Comparison of ENCODE assay signal across 8 cellular contexts in the genomic region with DNA sequence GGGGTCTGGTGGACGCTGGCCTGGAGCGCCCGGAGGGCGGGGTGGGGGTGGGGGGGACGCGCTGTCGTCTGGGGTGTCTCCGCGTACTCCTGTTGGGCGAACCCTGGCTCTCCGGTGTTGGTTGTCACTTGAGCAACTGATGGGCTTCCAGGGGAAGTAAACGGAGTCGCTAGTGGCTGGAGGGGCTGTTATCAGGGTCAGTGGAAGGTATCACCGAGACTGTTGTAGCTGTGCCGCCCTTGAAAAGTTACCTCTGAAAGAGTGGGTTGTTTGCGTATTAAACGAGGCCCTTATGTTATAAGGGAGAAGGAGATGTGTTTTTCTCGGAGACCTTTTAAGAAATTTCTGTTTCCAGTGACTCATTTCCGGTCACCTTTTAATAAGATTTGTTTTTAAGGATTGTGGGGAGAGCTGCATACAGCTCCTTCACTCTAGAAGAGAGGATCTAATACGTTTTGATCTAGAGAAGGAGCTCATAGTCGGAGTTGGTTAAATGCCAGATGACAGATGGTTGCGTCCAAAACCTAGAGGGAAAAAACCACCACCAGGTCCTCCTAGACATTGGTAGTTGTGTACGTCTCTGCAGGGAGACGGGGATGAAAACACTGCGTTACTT. TPM values are rescaled to one million over a fixed set of nuclear protein-coding genes. Genes with fewer than 3 reads are reported as not detected.
DNase-seq lines count a peak whose midpoint lies in the region; ATAC-seq and TF ChIP-seq lines count a peak whose summit lies in the region.

No MANE protein-coding gene starts in this region.

- CTCF ChIA-PET in AG04449 (lab: Yijun Ruan, JAX) (no interaction called here), T-cell (lab: Charles Lee) (no interaction called here)

- peaks cover 8% of the 10 kb centered on the region for H3K4me1 Mint-ChIP-seq in nephron
- peaks cover 0 to 8% (median 4%) of the 10 kb centered on the region in 3 donors for H3K4me1 Mint-ChIP-seq in T-cell

- no peaks in the 10 kb centered on the region for H3K9me3 ChIP-seq in effector memory CD4-positive, alpha-beta T cell (ENCODE audit: control insufficient read depth, low read length)

- peak overlapping the region; percentile 36 for H3K4me3 ChIP-seq in AG04449 (ENCODE audit: low read depth, low read length)
- peak overlapping the region; percentile 69 for H3K4me3 ChIP-seq in coronary artery
- H3K4me3 ChIP-seq in effector memory CD4-positive, alpha-beta T cell (ENCODE audit: insufficient read depth, low read depth, low read length, poor library complexity, severe bottlenecking) = no peak overlapping the region

- no peaks in the 10 kb centered on the region for H3K4me1 ChIP-seq in effector memory CD4-positive, alpha-beta T cell (ENCODE audit: control insufficient read depth, insufficient read depth, low read length, poor library complexity, severe bottlenecking)

- TF ChIP-seq CTCF in AG04449 (IDR thresholded peaks at IDR 0.05; ENCODE audit: insufficient read depth, low read length, missing control alignments) (no peak), coronary artery (IDR thresholded peaks at IDR 0.05) (no peak), nephron (IDR thresholded peaks at IDR 0.05; ENCODE audit: unreplicated experiment in 3 of 3) (no peak)

- H3K4me3 Mint-ChIP-seq in nephron = peak overlapping the region; percentile 89 to 95 (median 94)
- no peak overlapping the region for H3K4me3 Mint-ChIP-seq in T-cell

- DNase-seq in AG04449 (ENCODE audit: low read depth, low spot score) (no peak), NCI-H1105 (lab: John Stamatoyannopoulos, UW) (peak; percentile 38), coronary artery (ENCODE audit: low spot score) (no peak), T-cell (no peak), NOMO-1 (lab: John Stamatoyannopoulos, UW; ENCODE audit: unreplicated experiment in 2 of 2) (no peak)
- DNase-seq in effector CD8-positive, alpha-beta T cell (lab: John Stamatoyannopoulos, UW) = no peak
- no peak for DNase-seq in effector memory CD4-positive, alpha-beta T cell

- H3K27ac ChIP-seq in coronary artery = peak overlapping the region in 1 of 2 donors; percentile 45
- H3K27ac ChIP-seq in effector memory CD4-positive, alpha-beta T cell (ENCODE audit: insufficient read depth, low read length, poor library complexity, severe bottlenecking) = no peak overlapping the region

- no peaks in the 10 kb centered on the region for H3K36me3 ChIP-seq in effector memory CD4-positive, alpha-beta T cell (ENCODE audit: control insufficient read depth, insufficient read depth, low read length)

- POLR2A ChIA-PET in AG04449 (lab: Yijun Ruan, JAX) = no interaction called here
- POLR2A ChIA-PET in T-cell (lab: Charles Lee) = no interaction called here

- H3K27me3 ChIP-seq in effector memory CD4-positive, alpha-beta T cell (replicated peaks; ENCODE audit: control insufficient read depth, insufficient read depth, low read length, poor library complexity, severe bottlenecking) = no peaks in the 10 kb centered on the region

- no peak for ATAC-seq in T-cell (replicated peaks in 1 of 4)

- no peaks in the 10 kb centered on the region for H3K9me3 Mint-ChIP-seq in nephron
- H3K9me3 Mint-ChIP-seq in T-cell = no peaks in the 10 kb centered on the region

- H3K27ac Mint-ChIP-seq in nephron = no peak overlapping the region
- no peak overlapping the region for H3K27ac Mint-ChIP-seq in T-cell

- no peaks in the 10 kb centered on the region for H3K36me3 Mint-ChIP-seq in nephron (ENCODE audit: low read depth)
- no peaks in the 10 kb centered on the region for H3K36me3 Mint-ChIP-seq in T-cell

- peaks cover 88% of the 10 kb centered on the region for H3K27me3 Mint-ChIP-seq in nephron (ENCODE audit: low read depth)
- H3K27me3 Mint-ChIP-seq in T-cell = peaks cover 53 to 56% of the 10 kb centered on the region in 2 donors

RNA-seq across cellular contexts. Expression of a gene that starts 0.7 kb away (rescaled TPM):
- not detected for total RNA-seq in T-cell

Comparison
In these comparisons a context has a peak if more than half of its experiments do, and no peak if none do; other contexts are left out.
1. H3K4me3 Mint-ChIP-seq: peak in nephron (3 of 3); none in T-cell (0 of 3).